In the genomic region with DNA sequence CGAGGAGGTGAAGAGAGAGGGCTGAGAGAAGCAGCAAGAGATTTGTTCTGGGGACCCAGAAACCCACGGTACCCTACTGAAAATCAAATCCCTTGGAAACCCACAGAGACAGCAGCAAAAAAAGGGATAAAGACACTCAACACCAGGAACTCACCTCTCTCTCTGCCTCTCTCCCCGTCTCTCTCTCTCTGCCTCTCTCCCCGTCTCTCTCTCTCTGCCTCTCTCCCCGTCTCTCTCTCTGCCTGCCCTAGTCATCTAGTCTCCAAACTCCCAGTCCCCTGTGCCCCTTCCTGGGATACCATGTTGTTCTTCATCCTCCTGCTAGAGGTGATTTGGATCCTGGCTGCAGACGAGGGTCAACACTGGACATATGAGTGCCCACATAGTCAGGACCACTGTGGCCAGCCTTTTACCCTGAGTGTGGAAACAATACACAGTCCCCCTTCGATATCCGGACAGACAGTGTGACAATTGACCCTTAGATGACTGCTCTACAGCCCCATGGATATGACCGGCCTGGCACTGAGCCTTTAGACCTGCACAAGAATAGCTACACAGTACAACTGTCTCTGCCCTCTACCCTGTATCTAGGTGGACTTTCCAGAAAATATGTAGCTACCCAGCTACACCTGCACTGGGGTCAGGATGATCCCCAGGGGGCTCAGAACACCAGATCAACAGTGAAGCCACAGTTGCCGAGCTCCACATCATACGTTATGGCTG, we compare ENCODE assay signal across 8 cellular contexts.
"Had no signal": no experiment of that assay in that cellular context is flagged by ENCODE, and none has a peak within 500 bp of the region (broad histone marks: within the 10 kb centered on the region; RNA-seq: fewer than 3 reads in every experiment).

No MANE protein-coding gene starts in this region.

- H3K9me3 ChIP-seq: HAP-1 had no signal

- H2AFZ ChIP-seq: GM23248 had no signal

- H3K27ac ChIP-seq: GM23248, KMS-11 had no signal

- H3K4me2 ChIP-seq: KMS-11 had no signal

- H3K4me3 ChIP-seq: GM23248, HAP-1 had no signal

- H3K4me1 ChIP-seq: HAP-1 had no signal

- DNase-seq: GM23248, GOT3, H7, KBM-7 had no signal

- FAIRE-seq: HTR-8/SVneo had no signal

- H3K9ac ChIP-seq: GM23248, KMS-11 had no signal

- ATAC-seq: HCT116 had no signal

- H3K36me3 ChIP-seq: HAP-1 had no signal
